ENCODE assay signal across 8 cellular contexts in the genomic region with DNA sequence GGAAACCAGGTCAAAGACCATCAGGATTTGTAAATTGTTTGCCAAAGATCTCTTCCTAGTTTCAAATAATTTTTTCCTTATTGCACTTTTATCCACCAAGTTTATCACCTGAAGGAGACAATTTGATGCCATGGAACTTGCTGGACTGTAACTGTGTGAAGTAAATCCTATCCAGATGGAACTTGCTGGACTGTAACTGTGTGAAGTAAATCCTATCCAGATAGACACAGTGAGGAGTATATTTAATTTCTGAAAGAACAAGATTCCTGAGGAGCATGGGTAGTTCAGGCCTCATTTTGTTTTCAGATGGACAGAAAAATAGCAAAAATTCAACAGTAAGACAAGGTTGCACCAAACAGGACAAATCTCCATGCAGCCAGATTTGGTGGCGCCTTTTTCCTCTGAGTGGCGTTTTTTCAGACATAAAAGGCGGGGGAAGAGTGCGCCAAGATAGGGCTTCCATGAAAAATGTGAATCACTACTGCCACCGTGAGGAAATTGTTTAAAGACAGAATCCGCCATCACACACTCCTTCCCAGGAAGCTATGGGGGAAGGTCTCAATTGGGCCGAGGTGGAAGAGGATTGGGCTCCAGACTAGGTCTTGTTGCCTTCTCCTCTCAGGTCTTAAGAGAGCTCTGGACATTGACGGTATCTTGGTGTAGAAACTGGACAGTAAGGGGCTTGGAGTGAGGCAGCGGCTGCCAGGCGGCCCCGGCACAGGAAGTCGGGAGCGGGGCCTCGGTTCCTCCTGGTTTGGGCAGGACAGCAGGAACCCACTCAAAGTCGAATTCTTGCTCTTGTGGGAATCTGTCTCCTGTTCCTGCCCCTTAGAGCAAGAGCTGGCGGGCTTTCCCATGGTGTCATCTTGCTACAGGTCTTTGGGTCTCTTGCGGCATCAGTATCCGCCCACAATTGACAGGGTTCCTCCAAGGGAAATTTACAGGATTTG.
DNase-seq lines count a peak whose midpoint lies in the region; ATAC-seq, FAIRE-seq and TF ChIP-seq lines count a peak whose summit lies in the region.

No MANE protein-coding gene starts in this region.

- 93% methylated on average over 18 of the region's 18 CpGs for WGBS in right cardiac atrium
- 41 to 95% (median 89%) methylated on average over 17 to 18 of the region's 18 CpGs for WGBS in small intestine, 3 donors

- intact Hi-C loops in right cardiac atrium (cut with DNase I): no loop called here
- intact Hi-C loops in cardiac septum (cut with DNase I): no loop called here

- H3K4me3 ChIP-seq in right cardiac atrium (ENCODE audit: low read length) (no peak overlapping the region), OCI-LY1 (ENCODE audit: low read depth, low read length, poor library complexity, severe bottlenecking) (peak overlapping the region; percentile 59), fibroblast of villous mesenchyme (ENCODE audit: low read depth, low read length) (peak overlapping the region; percentile 53), small intestine (ENCODE audit: low read depth in 1 of 2, low read length in 2 of 2) (peak overlapping the region in 1 of 2 donors; percentile 53)

- TF ChIP-seq CTCF in OCI-LY1 (IDR thresholded peaks at IDR 0.05; ENCODE audit: low read length) (peak; percentile 52), fibroblast of villous mesenchyme (IDR thresholded peaks at IDR 0.05; ENCODE audit: insufficient read depth, low read depth, low read length) (peak; percentile 49)

- DNase-seq in right cardiac atrium (peak in 2 of 3 donors; percentile 55 to 80), cardiac septum (ENCODE audit: low spot score) (no peak), fibroblast of villous mesenchyme (ENCODE audit: low read depth) (peak; percentile 90), small intestine (no peak), NCI-H2029 treated with DMSO at 0.1 percent for 48 hours (lab: John Stamatoyannopoulos, UW) (no peak), NCI-H1092 treated with DMSO at 0.1 percent for 48 hours (lab: John Stamatoyannopoulos, UW) (no peak), KG1 (lab: John Stamatoyannopoulos, UW) (no peak)

- H3K27me3 ChIP-seq in right cardiac atrium (ENCODE audit: control insufficient read depth, insufficient read depth): no peaks in the 10 kb centered on the region
- H3K27me3 ChIP-seq in OCI-LY1 (ENCODE audit: insufficient read depth, low read length): no peaks in the 10 kb centered on the region
- no peaks in the 10 kb centered on the region for H3K27me3 ChIP-seq in small intestine (ENCODE audit: control insufficient read depth in 2 of 2, insufficient read depth in 2 of 2, low read length in 2 of 2)

- no peaks in the 10 kb centered on the region for H4K20me1 ChIP-seq in OCI-LY1 (ENCODE audit: insufficient read depth, low read length)

- H3K4me2 ChIP-seq in OCI-LY1 (ENCODE audit: low read length): peak overlapping the region; percentile 91

- H3F3A ChIP-seq in OCI-LY1 (ENCODE audit: insufficient read depth, low read length): no peaks in the 10 kb centered on the region

- H3K27ac ChIP-seq in right cardiac atrium (ENCODE audit: low read length): no peak overlapping the region
- peak overlapping the region; percentile 84 for H3K27ac ChIP-seq in OCI-LY1 (ENCODE audit: low read depth, low read length, poor library complexity, severe bottlenecking)
- peak overlapping the region in 1 of 2 donors; percentile 68 for H3K27ac ChIP-seq in small intestine (ENCODE audit: low read depth in 1 of 2, low read length in 1 of 2)

- FAIRE-seq in small intestine (lab: Jason Lieb, UNC): no peak

- no peaks in the 10 kb centered on the region for H3K79me2 ChIP-seq in OCI-LY1 (ENCODE audit: insufficient read depth, low read length)

- peak overlapping the region; percentile 80 for H3K9ac ChIP-seq in OCI-LY1 (ENCODE audit: low read length)

- no peaks in the 10 kb centered on the region for H3K9me2 ChIP-seq in OCI-LY1 (ENCODE audit: low read depth, low read length)

- H3K4me1 ChIP-seq in right cardiac atrium (ENCODE audit: control insufficient read depth, insufficient read depth, low read length) (no peaks in the 10 kb centered on the region), OCI-LY1 (ENCODE audit: insufficient read depth, low read length, severe bottlenecking) (peaks cover 42% of the 10 kb centered on the region), small intestine (ENCODE audit: control insufficient read depth in 2 of 2, insufficient read depth in 1 of 2, low read depth in 1 of 2, low read length in 1 of 2) (no peaks in the 10 kb centered on the region)

- H3K9me3 ChIP-seq in right cardiac atrium (ENCODE audit: control insufficient read depth, low read length): no peaks in the 10 kb centered on the region
- no peaks in the 10 kb centered on the region for H3K9me3 ChIP-seq in OCI-LY1 (ENCODE audit: low read length)
- H3K9me3 ChIP-seq in small intestine (ENCODE audit: control insufficient read depth, low read depth): no peaks in the 10 kb centered on the region

- peak overlapping the region; percentile 96; the same call in 1 of the 2 replicates for H2AFZ ChIP-seq in OCI-LY1 (ENCODE audit: low read length)

- peak in 1 of 2 donors; percentile 95 for ATAC-seq in right cardiac atrium

- H3K36me3 ChIP-seq in OCI-LY1 (ENCODE audit: insufficient read depth, low read length): no peaks in the 10 kb centered on the region
- H3K36me3 ChIP-seq in small intestine (ENCODE audit: control insufficient read depth in 2 of 2, insufficient read depth in 2 of 2, low read length in 2 of 2): no peaks in the 10 kb centered on the region

Comparison
In these comparisons a context has a peak if more than half of its experiments do, and no peak if none do; other contexts are left out.
1. DNase-seq: peak in right cardiac atrium (2 of 3) and fibroblast of villous mesenchyme (single experiment); none in cardiac septum (single experiment), small intestine (single experiment), NCI-H2029 treated with DMSO at 0.1 percent for 48 hours (single experiment), NCI-H1092 treated with DMSO at 0.1 percent for 48 hours (single experiment) and KG1 (single experiment).